ENCODE assay signal across 9 cellular contexts in genomic region chr17:55601874-55602364, GRCh38.
DNase-seq lines count a peak whose midpoint lies in the region; ATAC-seq, FAIRE-seq and TF ChIP-seq lines count a peak whose summit lies in the region.
"Had no signal": no experiment of that assay in that cellular context is flagged by ENCODE, and none has a peak within 500 bp of the region (broad histone marks: within the 10 kb centered on the region; RNA-seq: fewer than 3 reads in every experiment).

No MANE protein-coding gene starts in this region.

- peak; percentile 83 for TF ChIP-seq CTCF in A549 (IDR thresholded peaks at IDR 0.05)
- peak; percentile 70 for TF ChIP-seq CTCF in GM10248 (IDR thresholded peaks at IDR 0.05; ENCODE audit: control extremely low read depth, extremely low read depth, low read depth, missing control alignments)
- peak; percentile 85 for TF ChIP-seq CTCF in fibroblast of villous mesenchyme (IDR thresholded peaks at IDR 0.05; ENCODE audit: insufficient read depth, low read depth, low read length)
- peak; percentile 19 for TF ChIP-seq CTCF in thoracic aorta (IDR thresholded peaks at IDR 0.05)

- H3K9me3 ChIP-seq in A549 = peaks cover 26% of the 10 kb centered on the region; the same call in 2 of the 3 replicates
- peaks cover 4% of the 10 kb centered on the region; the same call in 1 of the 2 replicates for H3K9me3 ChIP-seq in HUES6 (ENCODE audit: control insufficient read depth, insufficient read depth, low read depth, low read length)
- peaks cover 13% of the 10 kb centered on the region for H3K9me3 ChIP-seq in thoracic aorta

- H3K4me1 ChIP-seq in A549 (peaks cover 2% of the 10 kb centered on the region; the same call in 2 of the 3 replicates), HUES6 (ENCODE audit: control insufficient read depth, insufficient read depth, low read length) (peaks cover 9% of the 10 kb centered on the region), thoracic aorta (ENCODE audit: control insufficient read depth in 1 of 2, low read depth in 2 of 2) (no peaks in the 10 kb centered on the region)

- TF ChIP-seq EP300 in A549 (IDR thresholded peaks at IDR 0.05) = no peak

- ATAC-seq in A549 (peak; percentile 73 to 89; a peak in 5 of 6 replicates), thoracic aorta (ENCODE audit: insufficient number of reproducible peaks, low FRiP score, low read depth) (no peak), GM18870 (IDR thresholded peaks at IDR 0.05; ENCODE audit: unreplicated experiment) (no peak)

- H3K9ac ChIP-seq in HUES6 (ENCODE audit: low read length) = peak overlapping the region; percentile 35

- no peak overlapping the region for H3K4me3 ChIP-seq in A549
- no peak overlapping the region for H3K4me3 ChIP-seq in HUES6 (ENCODE audit: low read depth, low read length)
- H3K4me3 ChIP-seq in fibroblast of villous mesenchyme (ENCODE audit: low read depth, low read length) = no peak overlapping the region
- no peak overlapping the region for H3K4me3 ChIP-seq in thoracic aorta

- H3K27me3 ChIP-seq in HUES6 (ENCODE audit: control insufficient read depth, insufficient read depth, low read length) (no peaks in the 10 kb centered on the region), thoracic aorta (replicated peaks; ENCODE audit: insufficient read depth) (no peaks in the 10 kb centered on the region)

- no peaks in the 10 kb centered on the region for H3K36me3 ChIP-seq in HUES6 (ENCODE audit: control insufficient read depth, insufficient read depth, low read length)
- H3K36me3 ChIP-seq in thoracic aorta = no peaks in the 10 kb centered on the region

- CTCF ChIA-PET in A549 (lab: Yijun Ruan, JAX) = interaction anchor here (0.6 to 13.4 kb wide), 45 partner anchors 8 to 616 kb away, joined by 3 to 313 read pairs (median 4); partner anchors contain the start of gene TMEM100
- CTCF ChIA-PET in GM10248 (lab: Yijun Ruan, JAX) = interaction anchor here (0.7 to 8.6 kb wide), 42 partner anchors 8 to 246 kb away, joined by 3 to 119 read pairs (median 4); partner anchors contain the start of gene PCTP

- DNase-seq in A549 (ENCODE audit: low read depth in 1 of 2, low spot score in 1 of 2) (peak; percentile 40 to 60), GM10248 (ENCODE audit: extremely low spot score) (peak; percentile 46), T1000 (lab: John Stamatoyannopoulos, UW) (peak; percentile 3), fibroblast of villous mesenchyme (ENCODE audit: low read depth) (peak; percentile 66), thoracic aorta (ENCODE audit: low spot score) (no peak), substantia nigra (lab: John Stamatoyannopoulos, UW) (no peak)

- H3K27ac ChIP-seq in A549 = no peak overlapping the region
- peak overlapping the region; percentile 42 for H3K27ac ChIP-seq in HUES6 (ENCODE audit: low read depth, low read length)
- no peak overlapping the region for H3K27ac ChIP-seq in thoracic aorta
- no peak overlapping the region for H3K27ac ChIP-seq in substantia nigra (ENCODE audit: low read depth, low read length, poor library complexity, severe bottlenecking)
- H3K27ac ChIP-seq: epithelial cell of prostate had no signal

- TF ChIP-seq RAD21 in A549 (conservative IDR thresholded peaks at IDR 0.05 in 1 of 2, IDR thresholded peaks at IDR 0.05 in 1 of 2) = peak; percentile 91 to 93

- no peak for FAIRE-seq in A549 (lab: Jason Lieb, UNC)

- no peak overlapping the region for H3K4me2 ChIP-seq in A549

- POLR2A ChIA-PET in A549 (lab: Yijun Ruan, JAX) = no interaction called here
- POLR2A ChIA-PET in GM10248 (lab: Yijun Ruan, JAX) = no interaction called here

- TF ChIP-seq POLR2A in A549 (IDR thresholded peaks at IDR 0.05; ENCODE audit: low read length) = no peak

TF ChIP-seq in A549, 52 proteins besides CTCF, POLR2A, EP300 and RAD21:
- TF ChIP-seq SMC3 (IDR thresholded peaks at IDR 0.05) (peak; percentile 97), E2F6 (IDR thresholded peaks at IDR 0.05; ENCODE audit: borderline replicate concordance, low read depth) (no peak)
TF ChIP-seq in A549: peak in this region for 1.

Comparison
In these comparisons a context has a peak if more than half of its experiments do, and no peak if none do; other contexts are left out.
1. ATAC-seq: peak in A549 (2 of 2); none in thoracic aorta (single experiment) and GM18870 (single experiment).
2. DNase-seq: peak in A549 (2 of 2), GM10248 (single experiment), T1000 (single experiment) and fibroblast of villous mesenchyme (single experiment); none in thoracic aorta (single experiment) and substantia nigra (0 of 49).
3. CTCF ChIP-seq: peak in every context shown above with its lines; median percentile 85 in fibroblast of villous mesenchyme; 83 in A549; 70 in GM10248; 19 in thoracic aorta.